In the genomic region with DNA sequence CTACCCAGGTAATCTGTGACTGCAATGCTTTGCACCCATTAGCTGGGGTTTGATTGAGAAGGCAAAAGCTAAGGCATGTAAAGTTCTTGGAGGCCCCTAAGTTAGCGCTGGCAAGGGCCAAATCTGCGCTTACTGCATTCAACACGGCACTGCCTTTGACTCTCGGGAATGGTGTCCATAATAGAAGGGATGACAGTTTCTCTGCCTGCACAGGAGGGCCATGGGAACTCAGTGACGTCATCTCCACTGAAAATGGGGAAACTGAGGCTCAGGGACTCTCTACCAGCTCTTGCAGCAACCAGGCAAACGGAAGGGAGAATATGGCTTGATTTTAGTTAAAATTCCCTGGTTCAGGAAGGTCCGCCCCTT, we compare ENCODE assay signal across 8 cellular contexts. TPM values are rescaled to one million over a fixed set of nuclear protein-coding genes. Genes with fewer than 3 reads are reported as not detected.
A peak's percentile ranks its signal among the peaks of the same experiment; 100 is the strongest.
DNase-seq lines count a peak whose midpoint lies in the region; ATAC-seq, FAIRE-seq and TF ChIP-seq lines count a peak whose summit lies in the region.

No MANE protein-coding gene starts in this region.

- H4K20me1 ChIP-seq in HCT116 (ENCODE audit: insufficient read depth), result no peaks in the 10 kb centered on the region

- CTCF ChIA-PET in HCT116 (lab: Charles Lee), result interaction anchor here (0.6 to 1.8 kb wide), 9 partner anchors 10 to 565 kb away, joined by 3 to 4 read pairs (median 3); no protein-coding TSS in a partner anchor
- CTCF ChIA-PET in activated CD8-positive, alpha-beta T cell treated with anti-CD3 and anti-CD28 coated beads for 36 hours (lab: Charles Lee), result interaction anchor here (0.9 to 4.4 kb wide), 15 partner anchors 11 to 287 kb away, joined by 3 to 34 read pairs (median 4); a partner anchor contains a TSS

- H3K9ac ChIP-seq in HCT116 (ENCODE audit: low read length), result peak overlapping the region; percentile 64

- peaks cover 11 to 19% of the 10 kb centered on the region in 2 experiments for H3K4me1 ChIP-seq in HCT116 (ENCODE audit: control insufficient read depth in 1 of 2, insufficient read depth in 2 of 2, low read length in 2 of 2)
- peaks cover 3% of the 10 kb centered on the region for H3K4me1 ChIP-seq in iPS DF 6.9 (ENCODE audit: control insufficient read depth, insufficient read depth, low read length)

- no peaks in the 10 kb centered on the region for H3K36me3 Mint-ChIP-seq in activated CD8-positive, alpha-beta T cell treated with anti-CD3 and anti-CD28 coated beads for 36 hours (ENCODE audit: low read depth)

- peak overlapping the region; percentile 99 for H3K27ac Mint-ChIP-seq in activated CD8-positive, alpha-beta T cell treated with anti-CD3 and anti-CD28 coated beads for 36 hours
- peak overlapping the region; percentile 98 to 100 for H3K27ac Mint-ChIP-seq in stimulated activated naive CD8-positive, alpha-beta T cell treated with anti-CD3 and anti-CD28 coated beads, Interleukin-15, amount 100 ng/mL, for 72 hours

- no peak overlapping the region for H2AFZ ChIP-seq in HCT116 (ENCODE audit: low read depth, low read length, poor library complexity, severe bottlenecking)

- RAD21 ChIA-PET in HCT116 (lab: Charles Lee; ENCODE audit: low non-redundant PET in 1 of 2, low total read pairs in 2 of 2, uncharacterized antibody in 2 of 2, unreplicated experiment in 2 of 2), result no interaction called here

- no peak for TF ChIP-seq CTCF in HCT116 (IDR thresholded peaks at IDR 0.05 in 2 of 3, conservative IDR thresholded peaks at IDR 0.05 in 1 of 3; ENCODE audit: borderline replicate concordance in 1 of 3, insufficient read depth in 1 of 3, low read depth in 2 of 3, low read length in 2 of 3)
- TF ChIP-seq CTCF in activated CD8-positive, alpha-beta T cell treated with anti-CD3 and anti-CD28 coated beads for 36 hours (IDR thresholded peaks at IDR 0.05), result no peak

- H3K9me3 Mint-ChIP-seq in activated CD8-positive, alpha-beta T cell treated with anti-CD3 and anti-CD28 coated beads for 36 hours, result no peaks in the 10 kb centered on the region
- no peaks in the 10 kb centered on the region for H3K9me3 Mint-ChIP-seq in stimulated activated naive CD8-positive, alpha-beta T cell treated with anti-CD3 and anti-CD28 coated beads, Interleukin-15, amount 100 ng/mL, for 72 hours

- H3K9me3 ChIP-seq in HCT116 (ENCODE audit: control insufficient read depth in 1 of 2, insufficient read depth in 1 of 2, low read depth in 1 of 2, low read length in 2 of 2) (no peaks in the 10 kb centered on the region), iPS DF 6.9 (ENCODE audit: control insufficient read depth, insufficient read depth, low read length) (no peaks in the 10 kb centered on the region)

- TSS peak; percentile 87 for BruUV-seq in HCT116 (replicated peaks; lab: Mats Ljungman, UMichigan)

- H3K4me3 ChIP-seq in HCT116 (replicated peaks in 1 of 2; ENCODE audit: low read depth in 1 of 2, low read length in 2 of 2) (peak overlapping the region; percentile 49 to 58), iPS DF 6.9 (ENCODE audit: low read length) (peak overlapping the region; percentile 97; the same call in 1 of the 2 replicates)

- intact Hi-C loops in HCT116 (cut with micrococcal nuclease), result no loop called here
- intact Hi-C loops in activated CD8-positive, alpha-beta T cell treated with anti-CD3 and anti-CD28 coated beads for 36 hours (cut with micrococcal nuclease), result no loop called here

- no peak for TF ChIP-seq RAD21 in HCT116 (IDR thresholded peaks at IDR 0.05; ENCODE audit: low read depth)

- H3K27ac ChIP-seq in HCT116 (ENCODE audit: low read depth, low read length) (peak overlapping the region; percentile 92), iPS DF 6.9 (ENCODE audit: low read length) (no peak overlapping the region)

- H3K9me2 ChIP-seq in HCT116 (ENCODE audit: insufficient read depth), result no peaks in the 10 kb centered on the region

- peak overlapping the region; percentile 70 for H3K4me2 ChIP-seq in HCT116 (ENCODE audit: low read length)

- H3K36me3 ChIP-seq in HCT116 (ENCODE audit: control insufficient read depth in 1 of 2, insufficient read depth in 2 of 2, low read length in 2 of 2) (no peaks in the 10 kb centered on the region), iPS DF 6.9 (ENCODE audit: control insufficient read depth, insufficient read depth, low read length) (peaks cover 8% of the 10 kb centered on the region; the same call in 1 of the 2 replicates)

- TF ChIP-seq POLR2A in HCT116 (IDR thresholded peaks at IDR 0.05; ENCODE audit: borderline replicate concordance, extremely low read depth, insufficient read depth, insufficient read length) (no peak), GM12892 (IDR thresholded peaks at IDR 0.05; ENCODE audit: low read depth, low read length) (no peak)

- no peaks in the 10 kb centered on the region for H3K27me3 Mint-ChIP-seq in activated CD8-positive, alpha-beta T cell treated with anti-CD3 and anti-CD28 coated beads for 36 hours
- no peaks in the 10 kb centered on the region for H3K27me3 Mint-ChIP-seq in stimulated activated naive CD8-positive, alpha-beta T cell treated with anti-CD3 and anti-CD28 coated beads, Interleukin-15, amount 100 ng/mL, for 72 hours

- no peaks in the 10 kb centered on the region for H3K27me3 ChIP-seq in HCT116 (ENCODE audit: insufficient read depth, low read length)
- H3K27me3 ChIP-seq in iPS DF 6.9 (ENCODE audit: control insufficient read depth, insufficient read depth, low read length), result no peaks in the 10 kb centered on the region

- H3K79me2 ChIP-seq in HCT116 (ENCODE audit: insufficient read depth, low read length), result no peaks in the 10 kb centered on the region

- WGBS in iPS DF 6.9 (ENCODE audit: insufficient coverage, insufficient read length), result no CpG with 5 or more reads among the region's 7 CpGs

- POLR2A ChIA-PET in HCT116 (lab: Charles Lee), result interaction anchor here (1.0 kb wide), 2 partner anchors 11 to 109 kb away, joined by 3 to 4 read pairs; a partner anchor contains a TSS
- POLR2A ChIA-PET in activated CD8-positive, alpha-beta T cell treated with anti-CD3 and anti-CD28 coated beads for 36 hours (lab: Charles Lee), result interaction anchor here (1.0 to 6.5 kb wide), 8 partner anchors 9 to 345 kb away, joined by 3 to 49 read pairs (median 4); a partner anchor contains a TSS

- no peak for FAIRE-seq in GM12892 (lab: Jason Lieb, UNC)

- peaks cover 39% of the 10 kb centered on the region for H3K4me1 Mint-ChIP-seq in activated CD8-positive, alpha-beta T cell treated with anti-CD3 and anti-CD28 coated beads for 36 hours (ENCODE audit: low read depth)
- H3K4me1 Mint-ChIP-seq in stimulated activated naive CD8-positive, alpha-beta T cell treated with anti-CD3 and anti-CD28 coated beads, Interleukin-15, amount 100 ng/mL, for 72 hours, result peaks cover 52% of the 10 kb centered on the region

- peak; percentile 11 for ATAC-seq in HCT116
- no peak for ATAC-seq in activated CD8-positive, alpha-beta T cell treated with anti-CD3 and anti-CD28 coated beads for 36 hours
- no peak for ATAC-seq in stimulated activated naive CD8-positive, alpha-beta T cell treated with anti-CD3 and anti-CD28 coated beads, Interleukin-15, amount 100 ng/mL, for 72 hours

- peak overlapping the region; percentile 85 for H3K4me3 Mint-ChIP-seq in activated CD8-positive, alpha-beta T cell treated with anti-CD3 and anti-CD28 coated beads for 36 hours
- H3K4me3 Mint-ChIP-seq in stimulated activated naive CD8-positive, alpha-beta T cell treated with anti-CD3 and anti-CD28 coated beads, Interleukin-15, amount 100 ng/mL, for 72 hours, result peak overlapping the region; percentile 83 to 99

- DNase-seq in HCT116 (ENCODE audit: low read depth, low spot score) (no peak), iPS DF 6.9 (ENCODE audit: low read depth, low spot score) (no peak), T1000 (lab: John Stamatoyannopoulos, UW) (no peak), NCI-H2107 treated with DMSO at 0.1 percent for 48 hours (lab: John Stamatoyannopoulos, UW; ENCODE audit: unreplicated experiment) (no peak), C1 segment of cervical spinal cord (lab: John Stamatoyannopoulos, UW) (no peak), GM12892 (ENCODE audit: insufficient read length) (no peak)
- DNase-seq in activated CD8-positive, alpha-beta T cell treated with anti-CD3 and anti-CD28 coated beads for 36 hours, result no peak
- DNase-seq in stimulated activated naive CD8-positive, alpha-beta T cell treated with anti-CD3 and anti-CD28 coated beads, Interleukin-15, amount 100 ng/mL, for 72 hours, result no peak

TF ChIP-seq in HCT116, 20 proteins besides CTCF, POLR2A, EP300 and RAD21 (continues in another document):
- TF ChIP-seq SIN3A (IDR thresholded peaks at IDR 0.05; ENCODE audit: low read depth) (0 out of 2 replicates have a peak, but pooled peaks have one; percentile 37), ELF1 (IDR thresholded peaks at IDR 0.05; ENCODE audit: borderline replicate concordance, low read depth) (no peak), CBX3 (IDR thresholded peaks at IDR 0.05; ENCODE audit: low read depth) (no peak), EZH2 (IDR thresholded peaks at IDR 0.05) (no peak)
- TF ChIP-seq, protein P1, sequence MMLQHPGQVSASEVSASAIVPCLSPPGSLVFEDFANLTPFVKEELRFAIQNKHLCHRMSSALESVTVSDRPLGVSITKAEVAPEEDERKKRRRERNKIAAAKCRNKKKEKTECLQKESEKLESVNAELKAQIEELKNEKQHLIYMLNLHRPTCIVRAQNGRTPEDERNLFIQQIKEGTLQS (IDR thresholded peaks at IDR 0.05), result no peak

RNA-seq across cellular contexts. Expression of a gene that starts 0.5 kb away (rescaled TPM):
- total RNA-seq in HCT116 (2021; ENCODE audit: unreplicated experiment), result 3.1 TPM
- polyA plus RNA-seq in HCT116 (2012), result 3.8 and 5.8 TPM in 2 replicates
- 1 to 10 TPM; 4.3 to 4.4 TPM for total RNA-seq in activated CD8-positive, alpha-beta T cell treated with anti-CD3 and anti-CD28 coated beads for 36 hours
- 11.5 TPM for polyA plus RNA-seq in GM12892 (2012; ENCODE audit: missing spikeins)

RNA-seq across cellular contexts. Expression of a gene that starts 8.5 kb away (rescaled TPM):
- total RNA-seq in HCT116 (2021; ENCODE audit: unreplicated experiment), result 1.7 TPM
- polyA plus RNA-seq in HCT116 (2012), result 1.4 and 1.7 TPM in 2 replicates
- 1 to 10 TPM; 3.9 to 4.1 TPM for total RNA-seq in activated CD8-positive, alpha-beta T cell treated with anti-CD3 and anti-CD28 coated beads for 36 hours
- 1.7 TPM for polyA plus RNA-seq in GM12892 (2012; ENCODE audit: missing spikeins)

RNA-seq across cellular contexts. Expression of a gene that starts 13.7 kb away (rescaled TPM):
- 0.81 TPM for total RNA-seq in HCT116 (2021; ENCODE audit: unreplicated experiment)
- polyA plus RNA-seq in HCT116 (2012), result not detected in 2 replicates
- total RNA-seq in activated CD8-positive, alpha-beta T cell treated with anti-CD3 and anti-CD28 coated beads for 36 hours, result 10 to 100 TPM; 14.4 to 14.5 TPM
- 156 TPM for polyA plus RNA-seq in GM12892 (2012; ENCODE audit: missing spikeins)

RNA-seq across cellular contexts. Expression of a gene that starts 20.3 kb away (rescaled TPM):
- not detected for total RNA-seq in HCT116 (2021; ENCODE audit: unreplicated experiment)
- polyA plus RNA-seq in HCT116 (2012), result 0.02 TPM in 1 of 2 replicates, not detected in the other
- total RNA-seq in activated CD8-positive, alpha-beta T cell treated with anti-CD3 and anti-CD28 coated beads for 36 hours, result under 1 TPM; 0.63 to 0.89 TPM
- 3.0 TPM for polyA plus RNA-seq in GM12892 (2012; ENCODE audit: missing spikeins)

RNA-seq across cellular contexts. Expression of a gene that starts 35.9 kb away (rescaled TPM):
- total RNA-seq in HCT116 (2021; ENCODE audit: unreplicated experiment), result 5.7 TPM
- polyA plus RNA-seq in HCT116 (2012), result 2.1 and 3.8 TPM in 2 replicates
- 10 to 100 TPM; 24.9 to 27.5 TPM for total RNA-seq in activated CD8-positive, alpha-beta T cell treated with anti-CD3 and anti-CD28 coated beads for 36 hours
- polyA plus RNA-seq in GM12892 (2012; ENCODE audit: missing spikeins), result 14.0 TPM
